In genomic region chr17:11768981-11769380, GRCh38 we compare ENCODE assay signal across 23 cellular contexts.
DNase-seq lines count a peak whose midpoint lies in the region; ATAC-seq and TF ChIP-seq lines count a peak whose summit lies in the region.
"Had no signal": no experiment of that assay in that cellular context is flagged by ENCODE, and none has a peak within 500 bp of the region (broad histone marks: within the 10 kb centered on the region; RNA-seq: fewer than 3 reads in every experiment).

No MANE protein-coding gene starts in this region.

- no peak for ATAC-seq in Right ventricle myocardium inferior
- no peak for ATAC-seq in left ventricle myocardium superior
- ATAC-seq: A549, GM12878 had no signal

- BruUV-seq in A673 (replicated peaks; lab: Mats Ljungman, UMichigan), result no TSS peak

- peak; percentile 69 for DNase-seq in Right ventricle myocardium inferior (ENCODE audit: missing footprints)
- DNase-seq in left ventricle myocardium superior, result no peak
- DNase-seq in islet precursor cell, result peak; percentile 41
- no peak for DNase-seq in A673 (ENCODE audit: low spot score)
- no peak for DNase-seq in NCI-H510A treated with DMSO at 0.1 percent for 48 hours (lab: John Stamatoyannopoulos, UW)
- DNase-seq: ACHN; BE2C; C1 segment of cervical spinal cord; CD4-positive, alpha-beta memory T cell; CD4-positive, CD25-positive, alpha-beta regulatory T cell; CD8-positive, alpha-beta memory T cell; COR-L47; DMS 273 treated with DMSO at 0.1 percent for 48 hours; DMS153; DMS53; DMS79; DND-41; EL; GDM1 had no signal

- CTCF ChIA-PET in A673 (lab: Charles Lee), result no interaction called here

- H3K27me3 ChIP-seq in A673 (replicated peaks; ENCODE audit: insufficient read depth, low read depth, low read length, poor library complexity), result no peaks in the 10 kb centered on the region
- H3K27me3 ChIP-seq: BE2C, BLaER1 had no signal

- H3K4me1 ChIP-seq in A673 (ENCODE audit: insufficient read depth, low read length, poor library complexity, severe bottlenecking), result no peaks in the 10 kb centered on the region
- H3K4me1 ChIP-seq: A549, BE2C had no signal

- intact Hi-C loops in Right ventricle myocardium inferior (cut with DNase I), result loop anchor here (5.0 kb wide), 1 partner anchor 158 kb away; no protein-coding TSS in a partner anchor
- intact Hi-C loops in left ventricle myocardium superior (cut with micrococcal nuclease), result no loop called here
- intact Hi-C loops in A673 (cut with micrococcal nuclease; ENCODE audit: unreplicated experiment), result no loop called here

- H3K36me3 ChIP-seq in A673 (ENCODE audit: insufficient read depth, low read length, poor library complexity, severe bottlenecking), result no peaks in the 10 kb centered on the region
- H3K36me3 ChIP-seq: BE2C, BLaER1 had no signal

- POLR2A ChIA-PET in A673 (lab: Charles Lee; ENCODE audit: low non-redundant PET), result no interaction called here

- no peaks in the 10 kb centered on the region for H3K9me3 ChIP-seq in A673 (ENCODE audit: low read depth, low read length, poor library complexity, severe bottlenecking)
- H3K9me3 ChIP-seq: A549, BE2C, BLaER1 had no signal

- H3K4me3 ChIP-seq in A673 (ENCODE audit: low read depth, low read length, poor library complexity, severe bottlenecking), result no peak overlapping the region
- H3K4me3 ChIP-seq: A549, BLaER1, GM12878 had no signal

- no peak for TF ChIP-seq CTCF in A673 (conservative IDR thresholded peaks at IDR 0.05; ENCODE audit: low read depth, low read length)

- no peak overlapping the region for H3K27ac ChIP-seq in A673 (ENCODE audit: low read depth, low read length, poor library complexity, severe bottlenecking)
- H3K27ac ChIP-seq: 22Rv1, A549, BLaER1 had no signal

Comparison
In these comparisons a context has a peak if more than half of its experiments do, and no peak if none do; other contexts are left out.
1. DNase-seq: peak in Right ventricle myocardium inferior (single experiment) and islet precursor cell (single experiment); none in left ventricle myocardium superior (single experiment), A673 (single experiment) and NCI-H510A treated with DMSO at 0.1 percent for 48 hours (single experiment).